9 cellular contexts compared by ENCODE assay signal in genomic region chr6:110518281-110518623, GRCh38. TPM values are rescaled to one million over a fixed set of nuclear protein-coding genes. Genes with fewer than 3 reads are reported as not detected.
A peak's percentile ranks its signal among the peaks of the same experiment; 100 is the strongest.
DNase-seq lines count a peak whose midpoint lies in the region; ATAC-seq, FAIRE-seq and TF ChIP-seq lines count a peak whose summit lies in the region.
"Had no signal": no experiment of that assay in that cellular context is flagged by ENCODE, and none has a peak within 500 bp of the region (broad histone marks: within the 10 kb centered on the region; RNA-seq: fewer than 3 reads in every experiment).

No MANE protein-coding gene starts in this region.

- peak in 2 of 3 experiments; percentile 15 to 40; a peak in 5 of 6 replicates for TF ChIP-seq CTCF in GM12878 (IDR thresholded peaks at IDR 0.05 in 2 of 3, conservative IDR thresholded peaks at IDR 0.05 in 1 of 3; ENCODE audit: control insufficient read depth in 2 of 3, extremely low read depth in 1 of 3, insufficient read depth in 1 of 3, low read depth in 3 of 3, low read length in 3 of 3)

- no peaks in the 10 kb centered on the region for H3K79me2 ChIP-seq in GM12878 (ENCODE audit: control insufficient read depth, insufficient read depth, low read length)

- no peak for FAIRE-seq in GM12878 (lab: Jason Lieb, UNC)

- no peak for TF ChIP-seq EP300 in Ishikawa (IDR thresholded peaks at IDR 0.05; ENCODE audit: borderline replicate concordance)
- no peak for TF ChIP-seq EP300 in GM12878 (IDR thresholded peaks at IDR 0.05; ENCODE audit: borderline replicate concordance in 1 of 2, control insufficient read depth in 1 of 2, low read depth in 2 of 2, low read length in 2 of 2)

- in situ Hi-C loops in GM12878 (cut with MboI): no loop called here

- no peaks in the 10 kb centered on the region for H3K9me3 ChIP-seq in GM12878 (replicated peaks; ENCODE audit: control insufficient read depth, insufficient read depth, low read length)
- H3K9me3 ChIP-seq: gastrocnemius medialis had no signal

- TF ChIP-seq POLR2A in GM12878 (IDR thresholded peaks at IDR 0.05; ENCODE audit: low read depth, low read length): no peak

- SMC1A ChIA-PET in GM12878 (lab: Charles Lee; ENCODE audit: uncharacterized antibody, unreplicated experiment): interaction anchor here (0.6 to 2.1 kb wide), 2 partner anchors 10 to 87 kb away, joined by 3 to 6 read pairs; no protein-coding TSS in a partner anchor

- H4K20me1 ChIP-seq in GM12878 (ENCODE audit: control insufficient read depth, insufficient read depth): no peaks in the 10 kb centered on the region

- RAD21 ChIA-PET in GM12878 (lab: Charles Lee; ENCODE audit: unreplicated experiment): interaction anchor here (1.2 kb wide), 1 partner anchor 164 kb away, joined by 3 read pairs; no protein-coding TSS in a partner anchor

- ATAC-seq in GM12878 (peak; percentile 36; the same call in 1 of the 3 replicates), GM19397 (IDR thresholded peaks at IDR 0.05; ENCODE audit: unreplicated experiment) (no peak), HG03432 (IDR thresholded peaks at IDR 0.05; ENCODE audit: unreplicated experiment) (no peak)
- ATAC-seq: gastrocnemius medialis had no signal

- peak; percentile 59 for DNase-seq in ELR (ENCODE audit: low read depth)
- no peak for DNase-seq in GM12878 (ENCODE audit: low read depth, low spot score)
- peak; percentile 34 to 41 for DNase-seq in lung microvascular endothelial cell (ENCODE audit: low read depth in 2 of 2)
- no peak for DNase-seq in NCI-H446 treated with DMSO at 0.1 percent for 48 hours (lab: John Stamatoyannopoulos, UW)
- no peak for DNase-seq in NCI-H524 treated with DMSO at 0.1 percent for 48 hours (lab: John Stamatoyannopoulos, UW)
- DNase-seq: gastrocnemius medialis had no signal

- H3K4me3 ChIP-seq in GM12878: no peak overlapping the region
- H3K4me3 ChIP-seq: gastrocnemius medialis had no signal

- TF ChIP-seq RAD21 in Ishikawa (IDR thresholded peaks at IDR 0.05; ENCODE audit: low read depth): peak; percentile 45
- TF ChIP-seq RAD21 in GM12878 (IDR thresholded peaks at IDR 0.05; ENCODE audit: insufficient read depth, low read depth, low read length): peak; percentile 31; the same call in 1 of the 2 replicates

- H3K4me1 ChIP-seq in GM12878 (ENCODE audit: control insufficient read depth, insufficient read depth, low read length): no peaks in the 10 kb centered on the region
- H3K4me1 ChIP-seq: gastrocnemius medialis had no signal

- H3K4me2 ChIP-seq in GM12878 (ENCODE audit: control insufficient read depth, insufficient read depth): no peak overlapping the region

- WGBS in GM12878 (ENCODE audit: insufficient coverage, insufficient replicate concordance, low lambda C conversion rate, missing lambda C conversion rate): 6% methylated on average over 1 of the region's 1 CpG

- no peak overlapping the region for H2AFZ ChIP-seq in GM12878 (ENCODE audit: control insufficient read depth, low read depth, low read length)

- POLR2A ChIA-PET in GM12878 (lab: Charles Lee): no interaction called here

- no peak overlapping the region for H3K9ac ChIP-seq in GM12878 (ENCODE audit: control insufficient read depth, insufficient read depth, low read length)

- CTCF ChIA-PET in GM12878 (lab: Yijun Ruan, JAX): interaction anchor here (0.6 kb wide), 1 partner anchor 30 kb away, joined by 4 read pairs; no protein-coding TSS in a partner anchor

- no peaks in the 10 kb centered on the region for H3K36me3 ChIP-seq in GM12878 (ENCODE audit: control insufficient read depth in 2 of 2, insufficient read depth in 2 of 2, low read length in 1 of 2)
- H3K36me3 ChIP-seq: gastrocnemius medialis had no signal

- no TSS peak for BruUV-seq in GM12878 (replicated peaks; lab: Mats Ljungman, UMichigan)

- no peak overlapping the region for H3K27ac ChIP-seq in GM12878 (ENCODE audit: control insufficient read depth, insufficient read depth)
- H3K27ac ChIP-seq: gastrocnemius medialis had no signal

- no peaks in the 10 kb centered on the region; a peak in 1 of 4 replicates for H3K27me3 ChIP-seq in GM12878 (replicated peaks in 1 of 2; ENCODE audit: control insufficient read depth in 2 of 2, insufficient read depth in 2 of 2, low read length in 1 of 2)
- H3K27me3 ChIP-seq: gastrocnemius medialis had no signal

- intact Hi-C loops in GM12878 (cut with micrococcal nuclease; ENCODE audit: unreplicated experiment): no loop called here

TF ChIP-seq in Ishikawa, 13 proteins besides CTCF, POLR2A, EP300 and RAD21 (continues in another document):
- TF ChIP-seq EGR1 (IDR thresholded peaks at IDR 0.05): no peak
- no peak for TF ChIP-seq TCF12 (IDR thresholded peaks at IDR 0.05; ENCODE audit: low read depth)
- no peak for TF ChIP-seq FOXM1 (IDR thresholded peaks at IDR 0.05; ENCODE audit: borderline replicate concordance, low read depth)
- no peak for TF ChIP-seq CEBPB (IDR thresholded peaks at IDR 0.05)
- no peak for TF ChIP-seq REST (IDR thresholded peaks at IDR 0.05; ENCODE audit: low read depth)
- no peak for TF ChIP-seq TEAD4 (IDR thresholded peaks at IDR 0.05)

TF ChIP-seq in GM12878, 131 proteins besides CTCF, POLR2A, EP300 and RAD21 (continues in another document):
- no peak for TF ChIP-seq ZBTB40 (IDR thresholded peaks at IDR 0.05; ENCODE audit: borderline replicate concordance)
- TF ChIP-seq TARDBP (IDR thresholded peaks at IDR 0.05; ENCODE audit: borderline replicate concordance): no peak
- no peak for TF ChIP-seq PKNOX1 (IDR thresholded peaks at IDR 0.05)

RNA-seq across cellular contexts. Expression of gene SLC22A16, which starts 41.8 kb away (rescaled TPM):
- not detected in 2 replicates for total RNA-seq in GM12878 (2013; cell fraction: nucleolus; rRNA removed)
- total RNA-seq in GM12878 (2014; rRNA removed) (not detected in 2 replicates), GM12878 (2014; rRNA removed; fragmentation: Illumina TruSeq; extraction: Trizol) (not detected in 2 replicates), GM12878 (2021) (not detected in 2 replicates), lung microvascular endothelial cell (not detected in 2 replicates)
- not detected for polyA plus RNA-seq in GM12878 (2011; ENCODE audit: low read depth)
- polyA plus RNA-seq in GM12878 (2011; rRNA removed) (not detected in 2 replicates), GM12878 (2014; fragmentation: Illumina TruSeq; extraction: Trizol) (not detected in 2 replicates), GM12878 (2014; fragmentation: Nextera tagmentation; extraction: Ambion mirVana) (not detected), GM12878 (2014; rRNA removed) (not detected in 2 replicates), GM12878 (2016; fragmentation: Nextera tagmentation; extraction: Ambion mirVana) (not detected)
- polyA plus RNA-seq in GM12878 (2011; cell fraction: cytosol; rRNA removed): not detected in 2 replicates
- polyA plus RNA-seq in GM12878 (2011; cell fraction: nucleus; rRNA removed): not detected in 2 replicates
- not detected in 2 replicates for polyA plus RNA-seq in GM12878 (2012)
- polyA minus RNA-seq in GM12878 (2011; rRNA and poly(A)+ RNA removed): not detected in 2 replicates
- not detected in 2 replicates for polyA minus RNA-seq in GM12878 (2011; cell fraction: cytosol; rRNA and poly(A)+ RNA removed)
- polyA minus RNA-seq in GM12878 (2011; cell fraction: nucleus; rRNA and poly(A)+ RNA removed): not detected in 2 replicates
- total RNA-seq: gastrocnemius medialis had no signal

Comparison
In these comparisons a context has a peak if more than half of its experiments do, and no peak if none do; other contexts are left out.
1. DNase-seq: peak in ELR (single experiment) and lung microvascular endothelial cell (2 of 2); none in GM12878 (single experiment), NCI-H446 treated with DMSO at 0.1 percent for 48 hours (single experiment) and NCI-H524 treated with DMSO at 0.1 percent for 48 hours (single experiment).